1 cellular context compared by ENCODE assay signal in genomic region chr6:37665309-37665708, GRCh38.
TF ChIP-seq lines count a peak whose summit lies in the region.

No MANE protein-coding gene starts in this region.

TF ChIP-seq in GM23338, 12 proteins besides CTCF, POLR2A, EP300 and RAD21 (continued from another document):
- TF ChIP-seq ETS1 (IDR thresholded peaks at IDR 0.05), result no peak
- no peak for TF ChIP-seq ZNF462 (CRISPR knock-in tag; IDR thresholded peaks at IDR 0.05)
- TF ChIP-seq POLR2AphosphoS5 (IDR thresholded peaks at IDR 0.05; ENCODE audit: low read depth), result no peak
